In the genomic region with DNA sequence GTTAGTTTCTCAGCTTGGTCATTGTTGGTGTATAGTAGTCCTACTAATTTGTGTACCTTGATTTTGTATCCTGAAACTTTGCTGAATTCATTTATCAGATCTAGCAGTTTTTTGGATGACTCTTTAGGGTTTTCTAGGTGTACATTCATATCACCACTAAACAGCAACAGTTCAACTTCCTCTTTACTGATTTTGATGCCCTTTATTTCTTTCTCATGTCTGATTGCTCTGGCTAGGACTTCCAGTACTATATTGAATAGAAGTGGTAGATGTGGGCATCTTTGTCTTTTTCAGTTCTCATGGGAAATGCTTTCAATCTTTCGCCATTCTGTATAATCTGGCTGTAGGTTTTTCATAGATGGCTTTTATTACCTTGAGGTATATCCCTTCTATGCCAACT, we compare ENCODE assay signal across 23 cellular contexts.
"Had no signal": no experiment of that assay in that cellular context is flagged by ENCODE, and none has a peak within 500 bp of the region (broad histone marks: within the 10 kb centered on the region; RNA-seq: fewer than 3 reads in every experiment).

No MANE protein-coding gene starts in this region.

- H3K4me1 ChIP-seq: Peyer's patch, SJCRH30 had no signal

- H3K9me3 ChIP-seq: Peyer's patch, SJCRH30, SK-N-SH had no signal

- H3K36me3 ChIP-seq: Peyer's patch, SJCRH30, WERI-Rb-1 had no signal

- DNase-seq: activated CD4-positive, alpha-beta memory T cell treated with anti-CD3 and anti-CD28 coated beads, Interleukin-2, amount 10 ng/mL, durations not matched to agents 7 days and 5 days; activated CD4-positive, alpha-beta T cell treated with anti-CD3 and anti-CD28 coated beads for 36 hours; activated CD4-positive, alpha-beta T cell treated with anti-CD3 and anti-CD28 coated beads, Interleukin-2, amount 50 U/mL, for 1 hour; activated gamma-delta T cell treated with Interleukin-2 at 50 U/mL for 16 hours; activated naive CD4-positive, alpha-beta T cell treated with anti-CD3 and anti-CD28 coated beads, Interleukin-2, amount 10 ng/mL, durations not matched to agents 7 days and 5 days; activated naive CD8-positive, alpha-beta T cell treated with anti-CD3 and anti-CD28 coated beads for 36 hours; activated T-cell treated with anti-CD3 and anti-CD28 coated beads for 4 hours; activated T-cell treated with anti-CD3 and anti-CD28 coated beads, Interleukin-2, amount 50 U/mL, for 48 hours; cerebellar nuclear complex; NCI-H1092; NCI-H1417; NCI-H1930; NCI-H2171 treated with DMSO at 0.1 percent for 48 hours; NCI-H226; NCI-H526 treated with DMSO at 0.1 percent for 48 hours; NCI-H82; Peyer's patch; Right ventricle myocardium superior; SJCRH30; SK-N-SH; T-helper 1 cell; WERI-Rb-1 had no signal

- H3K9ac ChIP-seq: SK-N-SH had no signal

- ATAC-seq: activated CD4-positive, alpha-beta T cell treated with anti-CD3 and anti-CD28 coated beads for 36 hours had no signal

- H3K4me2 ChIP-seq: SK-N-SH had no signal

- H3K27ac ChIP-seq: Peyer's patch, RWPE1, SJCRH30, WERI-Rb-1 had no signal

- H3K27me3 ChIP-seq: Peyer's patch, SJCRH30 had no signal

- H3K4me3 ChIP-seq: Peyer's patch, SJCRH30 had no signal
